In genomic region chr11:113173023-113173594, GRCh38 we compare ENCODE assay signal across 25 cellular contexts.
"Had no signal": no experiment of that assay in that cellular context is flagged by ENCODE, and none has a peak within 500 bp of the region (broad histone marks: within the 10 kb centered on the region; RNA-seq: fewer than 3 reads in every experiment).

No MANE protein-coding gene starts in this region.

- H3K9me3 Mint-ChIP-seq: activated CD4-positive, alpha-beta T cell treated with anti-CD3 and anti-CD28 coated beads, Interleukin-2, amount 10 ng/mL, durations not matched to agents 7 days and 5 days; activated naive CD4-positive, alpha-beta T cell treated with anti-CD3 and anti-CD28 coated beads for 36 hours; activated naive CD4-positive, alpha-beta T cell treated with anti-CD3 and anti-CD28 coated beads, Interleukin-2, amount 50 U/mL, for 72 hours; activated T-cell treated with anti-CD3 and anti-CD28 coated beads, Interleukin-2, amount 50 U/mL, for 24 hours; activated T-helper 2 cell treated with anti-CD3 and anti-CD28 coated beads, Interferon-gamma antibody, Interleukin-2, Interleukin-4, amounts not matched to agents 10 μg/mL and 5 μg/mL and 100 μg/mL, durations not matched to agents 14 hours and 24 hours and 36 hours; IgD-negative memory B cell had no signal

- H3K4me3 Mint-ChIP-seq: activated CD4-positive, alpha-beta T cell treated with anti-CD3 and anti-CD28 coated beads for 36 hours; activated CD4-positive, alpha-beta T cell treated with anti-CD3 and anti-CD28 coated beads, Interleukin-2, amount 10 ng/mL, durations not matched to agents 7 days and 5 days; activated CD8-positive, alpha-beta T cell treated with anti-CD3 and anti-CD28 coated beads, Interleukin-2, amount 10 ng/mL, durations not matched to agents 7 days and 5 days; activated naive CD4-positive, alpha-beta T cell treated with anti-CD3 and anti-CD28 coated beads for 36 hours; activated T-cell treated with anti-CD3 and anti-CD28 coated beads, Interleukin-2, amount 50 U/mL, for 24 hours; IgD-negative memory B cell had no signal

- H3K4me1 Mint-ChIP-seq: activated CD4-positive, alpha-beta T cell treated with anti-CD3 and anti-CD28 coated beads for 36 hours; activated CD4-positive, alpha-beta T cell treated with anti-CD3 and anti-CD28 coated beads, Interleukin-2, amount 10 ng/mL, durations not matched to agents 7 days and 5 days; IgD-negative memory B cell had no signal

- H3K4me1 ChIP-seq: body of pancreas had no signal

- H3K36me3 Mint-ChIP-seq: activated naive CD4-positive, alpha-beta T cell treated with anti-CD3 and anti-CD28 coated beads, Interleukin-2, amount 50 U/mL, for 72 hours had no signal

- H3K4me3 ChIP-seq: adrenal gland, body of pancreas, SJSA1 had no signal

- H3K27ac Mint-ChIP-seq: activated CD4-positive, alpha-beta T cell treated with anti-CD3 and anti-CD28 coated beads for 36 hours; activated CD4-positive, alpha-beta T cell treated with anti-CD3 and anti-CD28 coated beads, Interleukin-2, amount 10 ng/mL, durations not matched to agents 7 days and 5 days; activated CD8-positive, alpha-beta T cell treated with anti-CD3 and anti-CD28 coated beads, Interleukin-2, amount 10 ng/mL, durations not matched to agents 7 days and 5 days; activated naive CD4-positive, alpha-beta T cell treated with anti-CD3 and anti-CD28 coated beads for 36 hours; activated naive CD4-positive, alpha-beta T cell treated with anti-CD3 and anti-CD28 coated beads, Interleukin-2, amount 50 U/mL, for 72 hours; activated T-cell treated with anti-CD3 and anti-CD28 coated beads, Interleukin-2, amount 50 U/mL, for 24 hours; activated T-helper 2 cell treated with anti-CD3 and anti-CD28 coated beads, Interferon-gamma antibody, Interleukin-2, Interleukin-4, amounts not matched to agents 10 μg/mL and 5 μg/mL and 100 μg/mL, durations not matched to agents 14 hours and 24 hours and 36 hours; IgD-negative memory B cell had no signal

- H3K27me3 Mint-ChIP-seq: IgD-negative memory B cell had no signal

- ATAC-seq: activated CD4-positive, alpha-beta T cell treated with anti-CD3 and anti-CD28 coated beads for 36 hours; activated CD8-positive, alpha-beta T cell treated with anti-CD3 and anti-CD28 coated beads, Interleukin-2, amount 10 ng/mL, durations not matched to agents 7 days and 5 days; activated naive CD4-positive, alpha-beta T cell treated with anti-CD3 and anti-CD28 coated beads, Interleukin-2, amount 50 U/mL, for 72 hours; body of pancreas; Panc1 had no signal

- H3K27me3 ChIP-seq: adrenal gland, body of pancreas, SJSA1 had no signal

- H3K27ac ChIP-seq: adrenal gland, body of pancreas, SJSA1 had no signal

- H3K9me3 ChIP-seq: adrenal gland, body of pancreas, SJSA1 had no signal

- DNase-seq: activated CD4-positive, alpha-beta T cell treated with anti-CD3 and anti-CD28 coated beads for 36 hours; activated CD4-positive, alpha-beta T cell treated with anti-CD3 and anti-CD28 coated beads, Interleukin-2, amount 10 ng/mL, durations not matched to agents 7 days and 5 days; activated CD4-positive, alpha-beta T cell treated with anti-CD3 and anti-CD28 coated beads, Interleukin-2, amount 50 U/mL, for 48 hours; activated CD8-positive, alpha-beta T cell treated with anti-CD3 and anti-CD28 coated beads, Interleukin-2, amount 10 ng/mL, durations not matched to agents 7 days and 5 days; activated gamma-delta T cell treated with Interleukin-2 at 50 U/mL for 16 hours; activated naive CD4-positive, alpha-beta T cell treated with anti-CD3 and anti-CD28 coated beads for 36 hours; activated T-cell treated with anti-CD3 and anti-CD28 coated beads, Interleukin-2, amount 50 U/mL, for 24 hours; adrenal gland; body of pancreas; caudate nucleus; KBM-7; MM.1S; MV-4-11; NCI-H1092 treated with DMSO at 0.1 percent for 48 hours; NCI-H187; NCI-H2029 treated with DMSO at 0.1 percent for 48 hours; NCI-H2107; NCI-H2171; NCI-H510A; SHP77 had no signal

- H3K36me3 ChIP-seq: adrenal gland, SJSA1 had no signal
